ENCODE assay signal across 25 cellular contexts in the genomic region with DNA sequence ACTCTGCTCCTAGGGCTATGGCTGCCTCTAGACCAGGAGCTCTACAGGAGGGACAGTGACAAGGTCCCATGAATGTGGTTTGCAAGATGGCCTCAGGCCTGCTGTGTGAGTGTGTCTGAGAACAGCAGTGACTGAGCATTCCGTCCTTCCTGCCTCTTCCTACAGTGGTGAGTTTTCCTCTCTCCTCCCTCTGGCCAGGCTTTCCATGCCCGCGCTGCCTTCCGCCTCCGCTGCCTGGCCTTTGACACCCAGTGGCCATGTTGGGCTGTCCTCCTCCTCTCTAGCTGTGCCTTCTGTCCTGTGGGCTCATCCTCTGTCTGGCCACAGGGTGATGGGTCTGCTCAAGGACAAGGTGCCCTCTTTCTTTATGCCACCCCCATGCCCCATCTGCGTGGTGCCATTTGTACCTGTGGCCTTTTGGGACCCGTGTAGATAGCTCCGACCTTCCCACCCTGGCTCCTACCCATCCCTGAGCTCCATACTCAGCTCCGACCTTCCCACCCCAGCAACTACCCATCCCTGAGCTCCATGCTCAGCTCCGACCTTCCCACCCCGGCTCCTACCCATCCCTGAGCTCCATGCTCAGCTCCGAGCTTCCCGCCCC.
"Had no signal": no experiment of that assay in that cellular context is flagged by ENCODE, and none has a peak within 500 bp of the region (broad histone marks: within the 10 kb centered on the region; RNA-seq: fewer than 3 reads in every experiment).

No MANE protein-coding gene starts in this region.

- H3K36me3 ChIP-seq: breast epithelium, esophagus muscularis mucosa, heart right ventricle, neutrophil, ovary, right lobe of liver, upper lobe of left lung had no signal

- H3K9me3 Mint-ChIP-seq: activated naive CD4-positive, alpha-beta T cell treated with anti-CD3 and anti-CD28 coated beads, Interleukin-2, amount 50 U/mL, for 24 hours; activated naive CD8-positive, alpha-beta T cell treated with anti-CD3 and anti-CD28 coated beads, Interleukin-2, amount 50 U/mL, for 24 hours; activated T-cell treated with anti-CD3 and anti-CD28 coated beads, Interleukin-2, amount 50 U/mL, for 24 hours; nephron; stimulated activated naive CD8-positive, alpha-beta T cell treated with anti-CD3 and anti-CD28 coated beads, Interleukin-15, amount 100 ng/mL, for 72 hours had no signal

- H3K4me1 ChIP-seq: breast epithelium, esophagus muscularis mucosa, foreskin keratinocyte, heart right ventricle, right lobe of liver, upper lobe of left lung had no signal

- H3K36me3 Mint-ChIP-seq: activated naive CD4-positive, alpha-beta T cell treated with anti-CD3 and anti-CD28 coated beads, Interleukin-2, amount 50 U/mL, for 24 hours; stimulated activated memory B cell treated with anti-CD40 and anti-IgM and Interleukin-4, amounts not matched to agents 10 μg/mL and 1 μg/mL and 100 μg/mL, for 72 hours had no signal

- H3K27ac Mint-ChIP-seq: activated naive CD8-positive, alpha-beta T cell treated with anti-CD3 and anti-CD28 coated beads, Interleukin-2, amount 50 U/mL, for 24 hours; activated T-cell treated with anti-CD3 and anti-CD28 coated beads, Interleukin-2, amount 50 U/mL, for 24 hours; nephron; progenitor cell of endocrine pancreas; stimulated activated memory B cell treated with anti-CD40 and anti-IgM and Interleukin-4, amounts not matched to agents 10 μg/mL and 1 μg/mL and 100 μg/mL, for 72 hours; stimulated activated naive CD8-positive, alpha-beta T cell treated with anti-CD3 and anti-CD28 coated beads, Interleukin-15, amount 100 ng/mL, for 72 hours; T-helper 17 cell had no signal

- DNase-seq: activated CD8-positive, alpha-beta memory T cell treated with anti-CD3 and anti-CD28 coated beads, Interleukin-2, amount 50 U/mL, for 4 hours; activated naive CD8-positive, alpha-beta T cell treated with anti-CD3 and anti-CD28 coated beads, Interleukin-2, amount 50 U/mL, for 24 hours; activated T-cell treated with anti-CD3 and anti-CD28 coated beads, Interleukin-2, amount 50 U/mL, for 24 hours; central memory CD4-positive, alpha-beta T cell; dermis blood vessel endothelial cell; effector CD4-positive, alpha-beta T cell; foreskin keratinocyte; heart right ventricle; left ventricle myocardium superior; ovary; stimulated activated CD4-positive, alpha-beta T cell treated with anti-CD3 and anti-CD28 coated beads, Interleukin-4, amount 100 ng/mL, for 24 hours; stimulated activated naive CD8-positive, alpha-beta T cell treated with anti-CD3 and anti-CD28 coated beads, Interleukin-15, amount 100 ng/mL, for 72 hours; substantia nigra; T-helper 17 cell; T1000 had no signal

- H3K27me3 Mint-ChIP-seq: T-helper 17 cell had no signal

- H3K4me1 Mint-ChIP-seq: activated naive CD4-positive, alpha-beta T cell treated with anti-CD3 and anti-CD28 coated beads, Interleukin-2, amount 50 U/mL, for 24 hours; activated naive CD8-positive, alpha-beta T cell treated with anti-CD3 and anti-CD28 coated beads, Interleukin-2, amount 50 U/mL, for 24 hours; nephron; stimulated activated memory B cell treated with anti-CD40 and anti-IgM and Interleukin-4, amounts not matched to agents 10 μg/mL and 1 μg/mL and 100 μg/mL, for 72 hours; stimulated activated naive CD8-positive, alpha-beta T cell treated with anti-CD3 and anti-CD28 coated beads, Interleukin-15, amount 100 ng/mL, for 72 hours; T-helper 17 cell had no signal

- H3K4me3 Mint-ChIP-seq: activated naive CD4-positive, alpha-beta T cell treated with anti-CD3 and anti-CD28 coated beads, Interleukin-2, amount 50 U/mL, for 24 hours; activated naive CD8-positive, alpha-beta T cell treated with anti-CD3 and anti-CD28 coated beads, Interleukin-2, amount 50 U/mL, for 24 hours; activated T-cell treated with anti-CD3 and anti-CD28 coated beads, Interleukin-2, amount 50 U/mL, for 24 hours; nephron; stimulated activated memory B cell treated with anti-CD40 and anti-IgM and Interleukin-4, amounts not matched to agents 10 μg/mL and 1 μg/mL and 100 μg/mL, for 72 hours; stimulated activated naive CD8-positive, alpha-beta T cell treated with anti-CD3 and anti-CD28 coated beads, Interleukin-15, amount 100 ng/mL, for 72 hours; T-helper 17 cell had no signal

- H3K27ac ChIP-seq: breast epithelium, esophagus muscularis mucosa, foreskin keratinocyte, heart right ventricle, neutrophil, ovary, right lobe of liver, skin epidermis, upper lobe of left lung had no signal

- H3K4me3 ChIP-seq: breast epithelium, esophagus muscularis mucosa, heart right ventricle, ovary, right lobe of liver, skin epidermis, upper lobe of left lung had no signal

- H3K9me3 ChIP-seq: breast epithelium, esophagus muscularis mucosa, heart right ventricle, neutrophil, ovary, right lobe of liver, upper lobe of left lung had no signal

- H3K27me3 ChIP-seq: foreskin keratinocyte, neutrophil, ovary, right lobe of liver, upper lobe of left lung had no signal
